1 cellular context compared by ENCODE assay signal in the genomic region with DNA sequence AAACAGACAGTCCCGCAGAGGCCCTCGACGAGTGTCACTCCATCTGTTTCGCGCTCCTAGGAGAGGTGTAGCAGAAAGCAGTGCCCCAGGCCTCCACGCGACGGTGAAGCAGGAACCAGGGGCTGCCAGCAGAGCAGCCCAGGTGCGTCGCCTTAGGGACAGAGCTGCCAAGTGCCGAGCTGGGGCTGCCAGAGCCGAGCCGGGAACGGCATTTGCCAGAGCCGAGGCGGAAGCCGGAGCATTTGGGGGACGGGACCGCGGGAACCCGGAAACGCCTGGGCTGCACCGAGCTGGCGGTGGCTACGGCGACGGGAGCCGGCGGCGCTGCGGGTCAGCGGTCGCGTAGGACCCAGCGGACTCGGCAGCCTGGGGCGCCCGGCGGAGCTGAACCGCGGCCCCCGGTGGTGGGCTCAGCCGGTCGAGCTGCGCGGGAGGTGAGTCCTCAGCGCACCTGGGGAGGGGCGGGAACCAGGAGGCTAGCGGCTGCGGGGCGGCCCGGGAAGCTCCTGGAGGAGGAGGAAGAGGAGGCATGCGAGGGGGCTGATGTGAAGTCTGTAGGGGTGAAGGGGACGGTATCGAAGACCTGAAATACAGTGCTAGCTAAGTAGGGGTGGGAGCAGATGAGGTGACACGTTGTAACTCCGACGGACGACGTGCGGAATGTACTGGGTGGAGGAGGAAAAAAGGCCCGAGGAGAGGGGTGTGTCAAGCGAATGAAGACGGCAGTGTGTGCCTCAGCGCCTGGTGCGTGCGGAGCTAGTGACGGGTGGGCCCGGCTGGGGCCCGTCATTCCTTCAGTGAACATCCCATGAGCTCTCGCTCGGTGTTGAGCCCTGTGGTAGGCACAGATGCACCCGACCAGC.
TF ChIP-seq lines count a peak whose summit lies in the region.

Gene SLC35A3 (plus strand): TSS at position 268 of the 863 bp plus-strand sequence. CDS start 23,559 bp downstream, outside the sequence.

TF ChIP-seq in K562, 482 proteins besides CTCF, POLR2A, EP300 and RAD21 (continued from another document and continues in another):
- TF ChIP-seq, protein P1, sequence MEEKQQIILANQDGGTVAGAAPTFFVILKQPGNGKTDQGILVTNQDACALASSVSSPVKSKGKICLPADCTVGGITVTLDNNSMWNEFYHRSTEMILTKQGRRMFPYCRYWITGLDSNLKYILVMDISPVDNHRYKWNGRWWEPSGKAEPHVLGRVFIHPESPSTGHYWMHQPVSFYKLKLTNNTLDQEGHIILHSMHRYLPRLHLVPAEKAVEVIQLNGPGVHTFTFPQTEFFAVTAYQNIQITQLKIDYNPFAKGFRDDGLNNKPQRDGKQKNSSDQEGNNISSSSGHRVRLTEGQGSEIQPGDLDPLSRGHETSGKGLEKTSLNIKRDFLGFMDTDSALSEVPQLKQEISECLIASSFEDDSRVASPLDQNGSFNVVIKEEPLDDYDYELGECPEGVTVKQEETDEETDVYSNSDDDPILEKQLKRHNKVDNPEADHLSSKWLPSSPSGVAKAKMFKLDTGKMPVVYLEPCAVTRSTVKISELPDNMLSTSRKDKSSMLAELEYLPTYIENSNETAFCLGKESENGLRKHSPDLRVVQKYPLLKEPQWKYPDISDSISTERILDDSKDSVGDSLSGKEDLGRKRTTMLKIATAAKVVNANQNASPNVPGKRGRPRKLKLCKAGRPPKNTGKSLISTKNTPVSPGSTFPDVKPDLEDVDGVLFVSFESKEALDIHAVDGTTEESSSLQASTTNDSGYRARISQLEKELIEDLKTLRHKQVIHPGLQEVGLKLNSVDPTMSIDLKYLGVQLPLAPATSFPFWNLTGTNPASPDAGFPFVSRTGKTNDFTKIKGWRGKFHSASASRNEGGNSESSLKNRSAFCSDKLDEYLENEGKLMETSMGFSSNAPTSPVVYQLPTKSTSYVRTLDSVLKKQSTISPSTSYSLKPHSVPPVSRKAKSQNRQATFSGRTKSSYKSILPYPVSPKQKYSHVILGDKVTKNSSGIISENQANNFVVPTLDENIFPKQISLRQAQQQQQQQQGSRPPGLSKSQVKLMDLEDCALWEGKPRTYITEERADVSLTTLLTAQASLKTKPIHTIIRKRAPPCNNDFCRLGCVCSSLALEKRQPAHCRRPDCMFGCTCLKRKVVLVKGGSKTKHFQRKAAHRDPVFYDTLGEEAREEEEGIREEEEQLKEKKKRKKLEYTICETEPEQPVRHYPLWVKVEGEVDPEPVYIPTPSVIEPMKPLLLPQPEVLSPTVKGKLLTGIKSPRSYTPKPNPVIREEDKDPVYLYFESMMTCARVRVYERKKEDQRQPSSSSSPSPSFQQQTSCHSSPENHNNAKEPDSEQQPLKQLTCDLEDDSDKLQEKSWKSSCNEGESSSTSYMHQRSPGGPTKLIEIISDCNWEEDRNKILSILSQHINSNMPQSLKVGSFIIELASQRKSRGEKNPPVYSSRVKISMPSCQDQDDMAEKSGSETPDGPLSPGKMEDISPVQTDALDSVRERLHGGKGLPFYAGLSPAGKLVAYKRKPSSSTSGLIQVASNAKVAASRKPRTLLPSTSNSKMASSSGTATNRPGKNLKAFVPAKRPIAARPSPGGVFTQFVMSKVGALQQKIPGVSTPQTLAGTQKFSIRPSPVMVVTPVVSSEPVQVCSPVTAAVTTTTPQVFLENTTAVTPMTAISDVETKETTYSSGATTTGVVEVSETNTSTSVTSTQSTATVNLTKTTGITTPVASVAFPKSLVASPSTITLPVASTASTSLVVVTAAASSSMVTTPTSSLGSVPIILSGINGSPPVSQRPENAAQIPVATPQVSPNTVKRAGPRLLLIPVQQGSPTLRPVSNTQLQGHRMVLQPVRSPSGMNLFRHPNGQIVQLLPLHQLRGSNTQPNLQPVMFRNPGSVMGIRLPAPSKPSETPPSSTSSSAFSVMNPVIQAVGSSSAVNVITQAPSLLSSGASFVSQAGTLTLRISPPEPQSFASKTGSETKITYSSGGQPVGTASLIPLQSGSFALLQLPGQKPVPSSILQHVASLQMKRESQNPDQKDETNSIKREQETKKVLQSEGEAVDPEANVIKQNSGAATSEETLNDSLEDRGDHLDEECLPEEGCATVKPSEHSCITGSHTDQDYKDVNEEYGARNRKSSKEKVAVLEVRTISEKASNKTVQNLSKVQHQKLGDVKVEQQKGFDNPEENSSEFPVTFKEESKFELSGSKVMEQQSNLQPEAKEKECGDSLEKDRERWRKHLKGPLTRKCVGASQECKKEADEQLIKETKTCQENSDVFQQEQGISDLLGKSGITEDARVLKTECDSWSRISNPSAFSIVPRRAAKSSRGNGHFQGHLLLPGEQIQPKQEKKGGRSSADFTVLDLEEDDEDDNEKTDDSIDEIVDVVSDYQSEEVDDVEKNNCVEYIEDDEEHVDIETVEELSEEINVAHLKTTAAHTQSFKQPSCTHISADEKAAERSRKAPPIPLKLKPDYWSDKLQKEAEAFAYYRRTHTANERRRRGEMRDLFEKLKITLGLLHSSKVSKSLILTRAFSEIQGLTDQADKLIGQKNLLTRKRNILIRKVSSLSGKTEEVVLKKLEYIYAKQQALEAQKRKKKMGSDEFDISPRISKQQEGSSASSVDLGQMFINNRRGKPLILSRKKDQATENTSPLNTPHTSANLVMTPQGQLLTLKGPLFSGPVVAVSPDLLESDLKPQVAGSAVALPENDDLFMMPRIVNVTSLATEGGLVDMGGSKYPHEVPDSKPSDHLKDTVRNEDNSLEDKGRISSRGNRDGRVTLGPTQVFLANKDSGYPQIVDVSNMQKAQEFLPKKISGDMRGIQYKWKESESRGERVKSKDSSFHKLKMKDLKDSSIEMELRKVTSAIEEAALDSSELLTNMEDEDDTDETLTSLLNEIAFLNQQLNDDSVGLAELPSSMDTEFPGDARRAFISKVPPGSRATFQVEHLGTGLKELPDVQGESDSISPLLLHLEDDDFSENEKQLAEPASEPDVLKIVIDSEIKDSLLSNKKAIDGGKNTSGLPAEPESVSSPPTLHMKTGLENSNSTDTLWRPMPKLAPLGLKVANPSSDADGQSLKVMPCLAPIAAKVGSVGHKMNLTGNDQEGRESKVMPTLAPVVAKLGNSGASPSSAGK (IDR thresholded peaks at IDR 0.05) = peak; percentile 24
- TF ChIP-seq STAG1 (CRISPR knock-in tag; IDR thresholded peaks at IDR 0.05; ENCODE audit: borderline replicate concordance) (no peak), SRSF7 (optimal IDR thresholded peaks at IDR 0.05; ENCODE audit: low read depth, low read length) (no peak), ZBTB26 (CRISPR knock-in tag; IDR thresholded peaks at IDR 0.05) (no peak), CXXC5 (CRISPR knock-in tag; IDR thresholded peaks at IDR 0.05) (peak; percentile 81), TRIM28 (IDR thresholded peaks at IDR 0.05) (no peak), FUS (optimal IDR thresholded peaks at IDR 0.05; ENCODE audit: low read depth, low read length) (no peak), RFX1 (IDR thresholded peaks at IDR 0.05) (0 out of 2 replicates have a peak, but pooled peaks have one; percentile 29), CHD7 (IDR thresholded peaks at IDR 0.05; ENCODE audit: low read depth, low read length) (no peak), ZNF707 (CRISPR knock-in tag; conservative IDR thresholded peaks at IDR 0.05) (no peak), ZNF436 (CRISPR knock-in tag; IDR thresholded peaks at IDR 0.05) (no peak), BHLHE40 (IDR thresholded peaks at IDR 0.05; ENCODE audit: low read length) (peak; percentile 44; the same call in 1 of the 2 replicates), CREB3L1 (IDR thresholded peaks at IDR 0.05; ENCODE audit: borderline replicate concordance, low read depth) (peak; percentile 77), JUN (IDR thresholded peaks at IDR 0.05; ENCODE audit: borderline replicate concordance, low read depth, low read length) (0 out of 2 replicates have a peak, but pooled peaks have one; percentile 19), JUN (CRISPR knock-in tag; IDR thresholded peaks at IDR 0.05; ENCODE audit: borderline replicate concordance) (no peak), ELF4 (CRISPR knock-in tag; IDR thresholded peaks at IDR 0.05) (0 out of 2 replicates have a peak, but pooled peaks have one; percentile 6)
- TF ChIP-seq, protein P2, sequence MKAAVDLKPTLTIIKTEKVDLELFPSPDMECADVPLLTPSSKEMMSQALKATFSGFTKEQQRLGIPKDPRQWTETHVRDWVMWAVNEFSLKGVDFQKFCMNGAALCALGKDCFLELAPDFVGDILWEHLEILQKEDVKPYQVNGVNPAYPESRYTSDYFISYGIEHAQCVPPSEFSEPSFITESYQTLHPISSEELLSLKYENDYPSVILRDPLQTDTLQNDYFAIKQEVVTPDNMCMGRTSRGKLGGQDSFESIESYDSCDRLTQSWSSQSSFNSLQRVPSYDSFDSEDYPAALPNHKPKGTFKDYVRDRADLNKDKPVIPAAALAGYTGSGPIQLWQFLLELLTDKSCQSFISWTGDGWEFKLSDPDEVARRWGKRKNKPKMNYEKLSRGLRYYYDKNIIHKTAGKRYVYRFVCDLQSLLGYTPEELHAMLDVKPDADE (conservative IDR thresholded peaks at IDR 0.05; ENCODE audit: control insufficient read depth, low read depth, low read length) = peak; percentile 79; the same call in 1 of the 2 replicates
